18 cellular contexts compared by ENCODE assay signal in genomic region chr2:158719411-158719810, GRCh38.
A peak's percentile ranks its signal among the peaks of the same experiment; 100 is the strongest.
DNase-seq lines count a peak whose midpoint lies in the region; ATAC-seq and TF ChIP-seq lines count a peak whose summit lies in the region.
"Had no signal": no experiment of that assay in that cellular context is flagged by ENCODE, and none has a peak within 500 bp of the region (broad histone marks: within the 10 kb centered on the region; RNA-seq: fewer than 3 reads in every experiment).

No MANE protein-coding gene starts in this region.

- no peaks in the 10 kb centered on the region for H3K79me2 ChIP-seq in GM23338 (replicated peaks; ENCODE audit: insufficient read depth)
- H3K79me2 ChIP-seq in neural progenitor cell (ENCODE audit: low read depth): no peaks in the 10 kb centered on the region

- no peak for ATAC-seq in GM23338
- no peak for ATAC-seq in HG02970 (IDR thresholded peaks at IDR 0.05; ENCODE audit: low FRiP score, unreplicated experiment)

- no peak overlapping the region for H3K4me3 Mint-ChIP-seq in GM23338
- H3K4me3 Mint-ChIP-seq in neural progenitor cell: no peak overlapping the region
- H3K4me3 Mint-ChIP-seq: B cell; CD4-positive, alpha-beta T cell had no signal

- no peak overlapping the region for H3K27ac Mint-ChIP-seq in GM23338
- H3K27ac Mint-ChIP-seq in neural progenitor cell: peak overlapping the region; percentile 20
- H3K27ac Mint-ChIP-seq: B cell; CD4-positive, alpha-beta T cell had no signal

- H3K36me3 ChIP-seq in GM23338 (ENCODE audit: insufficient read depth): no peaks in the 10 kb centered on the region
- H3K36me3 ChIP-seq in neural progenitor cell: no peaks in the 10 kb centered on the region
- H3K36me3 ChIP-seq: HAP-1 had no signal

- H3K27me3 ChIP-seq in GM23338 (ENCODE audit: insufficient read depth): no peaks in the 10 kb centered on the region
- H3K27me3 ChIP-seq in neural progenitor cell: no peaks in the 10 kb centered on the region

- H3K4me3 ChIP-seq in GM23338 (no peak overlapping the region), neural progenitor cell (no peak overlapping the region)
- H3K4me3 ChIP-seq: GM23248, HAP-1 had no signal

- H3K4me1 ChIP-seq in GM23338 (ENCODE audit: insufficient read depth) (no peaks in the 10 kb centered on the region), neural progenitor cell (peaks cover 21% of the 10 kb centered on the region)
- H3K4me1 ChIP-seq: HAP-1 had no signal

- H4K20me1 ChIP-seq in GM23338 (replicated peaks; ENCODE audit: insufficient read depth): no peaks in the 10 kb centered on the region
- H4K20me1 ChIP-seq in neural progenitor cell (ENCODE audit: low read depth): no peaks in the 10 kb centered on the region

- H3K9me3 Mint-ChIP-seq in GM23338: no peaks in the 10 kb centered on the region
- no peaks in the 10 kb centered on the region for H3K9me3 Mint-ChIP-seq in neural progenitor cell
- H3K9me3 Mint-ChIP-seq: CD4-positive, alpha-beta T cell had no signal

- H3K9me3 ChIP-seq in neural progenitor cell (ENCODE audit: low read depth): no peaks in the 10 kb centered on the region
- H3K9me3 ChIP-seq: HAP-1 had no signal

- TF ChIP-seq CTCF in GM23338 (conservative IDR thresholded peaks at IDR 0.05; ENCODE audit: low read depth in 2 of 2) (no peak), neural progenitor cell (IDR thresholded peaks at IDR 0.05) (no peak)

- no peaks in the 10 kb centered on the region for H3K36me3 Mint-ChIP-seq in GM23338 (ENCODE audit: low read depth)
- H3K36me3 Mint-ChIP-seq in neural progenitor cell: no peaks in the 10 kb centered on the region

- peak overlapping the region; percentile 47 for H2AFZ ChIP-seq in GM23338
- H2AFZ ChIP-seq in neural progenitor cell (replicated peaks): no peak overlapping the region
- H2AFZ ChIP-seq: GM23248 had no signal

- H3F3A ChIP-seq in GM23338 (replicated peaks; ENCODE audit: low read depth) (no peaks in the 10 kb centered on the region), neural progenitor cell (ENCODE audit: low read depth) (peaks cover 17% of the 10 kb centered on the region)

- H3K9ac ChIP-seq in neural progenitor cell: no peak overlapping the region
- H3K9ac ChIP-seq: GM23248 had no signal

- H3K4me2 ChIP-seq in GM23338 (no peak overlapping the region), neural progenitor cell (no peak overlapping the region)

- H3K27me3 Mint-ChIP-seq in GM23338 (ENCODE audit: insufficient read depth, low read depth, poor library complexity): peaks cover 5% of the 10 kb centered on the region
- H3K27me3 Mint-ChIP-seq in neural progenitor cell (ENCODE audit: insufficient read depth, low read depth): peaks cover 11% of the 10 kb centered on the region

- H3K4me1 Mint-ChIP-seq in GM23338 (peaks cover 16% of the 10 kb centered on the region; the same call in 2 of the 3 replicates), neural progenitor cell (peaks cover 41% of the 10 kb centered on the region)
- H3K4me1 Mint-ChIP-seq: B cell had no signal

- no peak for DNase-seq in GM23338 (ENCODE audit: low spot score)
- DNase-seq in NCI-H2227 treated with DMSO at 0.1 percent for 48 hours (lab: John Stamatoyannopoulos, UW): peak; percentile 66
- DNase-seq in NCI-H82 treated with DMSO at 0.1 percent for 48 hours (lab: John Stamatoyannopoulos, UW; ENCODE audit: unreplicated experiment): peak; percentile 87
- no peak for DNase-seq in neural progenitor cell (ENCODE audit: low spot score)
- no peak for DNase-seq in activated T-cell treated with anti-CD3 and anti-CD28 coated beads, Interleukin-2, amount 50 U/mL, for 48 hours
- DNase-seq in foreskin melanocyte: no peak
- no peak for DNase-seq in SW 1271 (lab: John Stamatoyannopoulos, UW)
- DNase-seq: C1 segment of cervical spinal cord; Calu3; CD4-positive, alpha-beta T cell; DMS153; DMS79 treated with DMSO at 0.1 percent for 48 hours; EL; GM23248 had no signal

- H3K27ac ChIP-seq in GM23338 (ENCODE audit: low read depth) (no peak overlapping the region), neural progenitor cell (no peak overlapping the region)
- H3K27ac ChIP-seq: GM23248, HL-60 had no signal

- H3K9me2 ChIP-seq in GM23338 (ENCODE audit: insufficient read depth): no peaks in the 10 kb centered on the region; the same call in 1 of the 2 replicates

TF ChIP-seq in GM23338, 12 proteins besides CTCF, POLR2A, EP300 and RAD21 (continues in another document):
- TF ChIP-seq REST (IDR thresholded peaks at IDR 0.05; ENCODE audit: unreplicated experiment) (no peak), JUNB (IDR thresholded peaks at IDR 0.05; ENCODE audit: unreplicated experiment) (no peak), STAT1 (IDR thresholded peaks at IDR 0.05; ENCODE audit: unreplicated experiment) (no peak), ZNF114 (CRISPR knock-in tag; IDR thresholded peaks at IDR 0.05) (no peak), EZH2phosphoT487 (IDR thresholded peaks at IDR 0.05; ENCODE audit: unreplicated experiment) (no peak), ETS1 (IDR thresholded peaks at IDR 0.05) (no peak), ZNF331 (CRISPR knock-in tag; IDR thresholded peaks at IDR 0.05; ENCODE audit: low read depth) (no peak), POLR2AphosphoS5 (IDR thresholded peaks at IDR 0.05; ENCODE audit: low read depth) (no peak)

Comparison
In these comparisons a context has a peak if more than half of its experiments do, and no peak if none do; other contexts are left out.
1. DNase-seq: peak in NCI-H2227 treated with DMSO at 0.1 percent for 48 hours (single experiment) and NCI-H82 treated with DMSO at 0.1 percent for 48 hours (single experiment); none in GM23338 (single experiment), neural progenitor cell (single experiment), activated T-cell treated with anti-CD3 and anti-CD28 coated beads, Interleukin-2, amount 50 U/mL, for 48 hours (0 of 2), foreskin melanocyte (single experiment) and SW 1271 (0 of 2).